9 cellular contexts compared by ENCODE assay signal in genomic region chr1:25099343-25099951, GRCh38.
DNase-seq lines count a peak whose midpoint lies in the region; ATAC-seq, FAIRE-seq and TF ChIP-seq lines count a peak whose summit lies in the region.
"Had no signal": no experiment of that assay in that cellular context is flagged by ENCODE, and none has a peak within 500 bp of the region (broad histone marks: within the 10 kb centered on the region; RNA-seq: fewer than 3 reads in every experiment).

No MANE protein-coding gene starts in this region.

- no peak for DNase-seq in GM18507 (ENCODE audit: extremely low spot score, insufficient read length, low read depth)
- DNase-seq in NCI-H146 treated with DMSO at 0.1 percent for 48 hours (lab: John Stamatoyannopoulos, UW; ENCODE audit: unreplicated experiment): peak; percentile 53
- peak; percentile 40 for DNase-seq in activated CD8-positive, alpha-beta memory T cell treated with anti-CD3 and anti-CD28 coated beads, Interleukin-2, amount 50 U/mL, for 4 hours
- DNase-seq in omental fat pad (ENCODE audit: low spot score): no peak
- DNase-seq in progenitor cell of endocrine pancreas (ENCODE audit: low spot score, unreplicated experiment): no peak
- DNase-seq in EL: no peak
- DNase-seq in NCI-H774 (lab: John Stamatoyannopoulos, UW): no peak
- DNase-seq: H9 had no signal

- no peaks in the 10 kb centered on the region for H3K9me3 Mint-ChIP-seq in progenitor cell of endocrine pancreas (ENCODE audit: low read depth)

- no peak overlapping the region for H3K4me3 Mint-ChIP-seq in progenitor cell of endocrine pancreas (ENCODE audit: low read depth)
- H3K4me3 Mint-ChIP-seq: H9 had no signal

- peaks cover 39% of the 10 kb centered on the region for H3K27me3 Mint-ChIP-seq in progenitor cell of endocrine pancreas

- peak; percentile 9 for ATAC-seq in omental fat pad (ENCODE audit: low FRiP score)
- no peak for ATAC-seq in HG02852 (IDR thresholded peaks at IDR 0.05; ENCODE audit: unreplicated experiment)

- TF ChIP-seq CTCF in omental fat pad (IDR thresholded peaks at IDR 0.05) (no peak), progenitor cell of endocrine pancreas (IDR thresholded peaks at IDR 0.05; ENCODE audit: unreplicated experiment) (no peak)

- peaks cover 3% of the 10 kb centered on the region for H3K4me1 Mint-ChIP-seq in progenitor cell of endocrine pancreas (ENCODE audit: low read depth)

- peaks cover 1% of the 10 kb centered on the region for H3K36me3 Mint-ChIP-seq in progenitor cell of endocrine pancreas (ENCODE audit: insufficient read depth)

- peak; percentile 81 for FAIRE-seq in GM18507 (lab: Jason Lieb, UNC)

- H3K27ac Mint-ChIP-seq in progenitor cell of endocrine pancreas: no peak overlapping the region
- H3K27ac Mint-ChIP-seq: H9 had no signal

Comparison
In these comparisons a context has a peak if more than half of its experiments do, and no peak if none do; other contexts are left out.
1. DNase-seq: peak in NCI-H146 treated with DMSO at 0.1 percent for 48 hours (single experiment) and activated CD8-positive, alpha-beta memory T cell treated with anti-CD3 and anti-CD28 coated beads, Interleukin-2, amount 50 U/mL, for 4 hours (single experiment); none in GM18507 (single experiment), omental fat pad (single experiment), progenitor cell of endocrine pancreas (single experiment), EL (single experiment) and NCI-H774 (single experiment).